ENCODE assay signal across 27 cellular contexts in genomic region chr15:37045241-37045640, GRCh38. TPM values are rescaled to one million over a fixed set of nuclear protein-coding genes. Genes with fewer than 3 reads are reported as not detected.
DNase-seq lines count a peak whose midpoint lies in the region; ATAC-seq and TF ChIP-seq lines count a peak whose summit lies in the region.
"Had no signal": no experiment of that assay in that cellular context is flagged by ENCODE, and none has a peak within 500 bp of the region (broad histone marks: within the 10 kb centered on the region; RNA-seq: fewer than 3 reads in every experiment).

No MANE protein-coding gene starts in this region.

- ATAC-seq in left cardiac atrium = no peak
- ATAC-seq: activated T-helper 17 cell treated with anti-CD3 and anti-CD28 coated beads, Interleukin-2, amount 50 U/mL, for 72 hours; left lobe of liver; natural killer cell had no signal

- DNase-seq in cardiac muscle cell (ENCODE audit: low read depth in 1 of 2, low spot score in 1 of 2) = no peak
- DNase-seq in left cardiac atrium = no peak
- DNase-seq in WERI-Rb-1 = no peak
- DNase-seq in type B pancreatic cell (ENCODE audit: extremely low spot score, unreplicated experiment) = no peak
- no peak for DNase-seq in GF-D8 (lab: John Stamatoyannopoulos, UW)
- DNase-seq in activated CD4-positive, CD25-positive, alpha-beta regulatory T cell treated with anti-CD3 and anti-CD28 coated beads, Interleukin-2, amount 50 U/mL, for 72 hours = no peak
- no peak for DNase-seq in NCI-H748 (lab: John Stamatoyannopoulos, UW; ENCODE audit: unreplicated experiment)
- DNase-seq: 8988T; activated CD4-positive, alpha-beta T cell treated with anti-CD3 and anti-CD28 coated beads, Interleukin-2, amount 50 U/mL, for 48 hours; activated CD4-positive, CD25-positive, alpha-beta regulatory T cell; activated CD8-positive, alpha-beta memory T cell treated with anti-CD3 and anti-CD28 coated beads, Interleukin-2, amount 50 U/mL, for 4 hours; CD4-positive, alpha-beta T cell; central memory CD4-positive, alpha-beta T cell; GOT3; heart right ventricle; immature natural killer cell; midbrain; natural killer cell; NCI-H2081 treated with DMSO at 0.1 percent for 48 hours; NCI-H446; SW 1271; T1000 had no signal

- no peaks in the 10 kb centered on the region for H3K27me3 Mint-ChIP-seq in type B pancreatic cell
- H3K27me3 Mint-ChIP-seq: activated naive CD4-positive, alpha-beta T cell treated with anti-CD3 and anti-CD28 coated beads, Interleukin-2, amount 50 U/mL, for 24 hours had no signal

- intact Hi-C loops in left cardiac atrium (cut with DNase I) = no loop called here

- peaks cover 41% of the 10 kb centered on the region for H3K36me3 Mint-ChIP-seq in type B pancreatic cell
- H3K36me3 Mint-ChIP-seq: activated naive CD4-positive, alpha-beta T cell treated with anti-CD3 and anti-CD28 coated beads, Interleukin-2, amount 50 U/mL, for 24 hours; immature natural killer cell; natural killer cell had no signal

- H3K36me3 ChIP-seq in cardiac muscle cell (peaks cover 58% of the 10 kb centered on the region), WERI-Rb-1 (peaks cover 53% of the 10 kb centered on the region), iPS-20b (ENCODE audit: insufficient read depth, low read depth, low read length) (no peaks in the 10 kb centered on the region)
- H3K36me3 ChIP-seq: upper lobe of left lung had no signal

- H3K9me3 ChIP-seq in cardiac muscle cell (ENCODE audit: low read depth) (no peaks in the 10 kb centered on the region), WERI-Rb-1 (ENCODE audit: severe bottlenecking) (no peaks in the 10 kb centered on the region), iPS-20b (ENCODE audit: insufficient read depth, low read depth, low read length) (no peaks in the 10 kb centered on the region)
- H3K9me3 ChIP-seq: heart right ventricle, upper lobe of left lung had no signal

- TF ChIP-seq CTCF in cardiac muscle cell (IDR thresholded peaks at IDR 0.05; ENCODE audit: low read depth, low read length) = no peak
- no peak for TF ChIP-seq CTCF in WERI-Rb-1 (IDR thresholded peaks at IDR 0.05; ENCODE audit: low read depth, low read length)
- TF ChIP-seq CTCF in type B pancreatic cell (conservative IDR thresholded peaks at IDR 0.05) = no peak

- no peaks in the 10 kb centered on the region for H3K9me3 Mint-ChIP-seq in type B pancreatic cell
- H3K9me3 Mint-ChIP-seq: activated naive CD4-positive, alpha-beta T cell treated with anti-CD3 and anti-CD28 coated beads, Interleukin-2, amount 50 U/mL, for 24 hours; activated T-helper 17 cell treated with anti-CD3 and anti-CD28 coated beads, Interleukin-2, amount 50 U/mL, for 72 hours; CD4-positive, alpha-beta T cell had no signal

- peak overlapping the region; percentile 60 for H3K27ac Mint-ChIP-seq in type B pancreatic cell
- H3K27ac Mint-ChIP-seq: activated naive CD4-positive, alpha-beta T cell treated with anti-CD3 and anti-CD28 coated beads, Interleukin-2, amount 50 U/mL, for 24 hours; activated T-helper 17 cell treated with anti-CD3 and anti-CD28 coated beads, Interleukin-2, amount 50 U/mL, for 72 hours; CD4-positive, alpha-beta T cell; immature natural killer cell; natural killer cell had no signal

- H3K4me1 Mint-ChIP-seq in type B pancreatic cell (ENCODE audit: unreplicated experiment) = peaks cover 41% of the 10 kb centered on the region
- H3K4me1 Mint-ChIP-seq: activated naive CD4-positive, alpha-beta T cell treated with anti-CD3 and anti-CD28 coated beads, Interleukin-2, amount 50 U/mL, for 24 hours; activated T-helper 17 cell treated with anti-CD3 and anti-CD28 coated beads, Interleukin-2, amount 50 U/mL, for 72 hours; immature natural killer cell; natural killer cell had no signal

- H3K4me3 ChIP-seq in cardiac muscle cell (no peak overlapping the region), WERI-Rb-1 (ENCODE audit: low read depth, low read length) (no peak overlapping the region), iPS-20b (ENCODE audit: low read length) (peak overlapping the region; percentile 53)
- H3K4me3 ChIP-seq: heart right ventricle, upper lobe of left lung had no signal

- H3K9ac ChIP-seq in iPS-20b (ENCODE audit: low read depth, low read length) = peak overlapping the region; percentile 46; the same call in 1 of the 2 replicates

- H3K4me1 ChIP-seq in cardiac muscle cell (ENCODE audit: low read depth) (peaks cover 47% of the 10 kb centered on the region), iPS-20b (ENCODE audit: insufficient read depth, low read length) (peaks cover 32% of the 10 kb centered on the region)

- peak overlapping the region; percentile 62 for H3K4me3 Mint-ChIP-seq in type B pancreatic cell
- H3K4me3 Mint-ChIP-seq: activated naive CD4-positive, alpha-beta T cell treated with anti-CD3 and anti-CD28 coated beads, Interleukin-2, amount 50 U/mL, for 24 hours; activated T-helper 17 cell treated with anti-CD3 and anti-CD28 coated beads, Interleukin-2, amount 50 U/mL, for 72 hours; CD4-positive, alpha-beta T cell; immature natural killer cell; natural killer cell had no signal

- peak overlapping the region; percentile 93 for H3K27ac ChIP-seq in cardiac muscle cell
- peak overlapping the region; percentile 65 for H3K27ac ChIP-seq in WERI-Rb-1
- peak overlapping the region; percentile 2 for H3K27ac ChIP-seq in iPS-20b (ENCODE audit: low read length)
- H3K27ac ChIP-seq: upper lobe of left lung had no signal

- H3K27me3 ChIP-seq in cardiac muscle cell = no peaks in the 10 kb centered on the region
- no peaks in the 10 kb centered on the region for H3K27me3 ChIP-seq in WERI-Rb-1 (ENCODE audit: insufficient read depth, low read depth, severe bottlenecking)
- no peaks in the 10 kb centered on the region for H3K27me3 ChIP-seq in iPS-20b (ENCODE audit: insufficient read depth, low read length)
- H3K27me3 ChIP-seq: heart right ventricle, upper lobe of left lung had no signal

RNA-seq across cellular contexts. Expression of gene MEIS2, which starts 55.1 kb away (rescaled TPM):
- total RNA-seq in cardiac muscle cell (326 and 432 TPM in 2 replicates), left cardiac atrium (10 to 100 TPM; 21.1 to 21.5 TPM), type B pancreatic cell (ENCODE audit: low replicate concordance) (152 and 211 TPM in 2 replicates)
- polyA plus RNA-seq in cardiac muscle cell = 224 and 249 TPM in 2 replicates
- total RNA-seq: activated T-helper 17 cell treated with anti-CD3 and anti-CD28 coated beads, Interleukin-2, amount 50 U/mL, for 72 hours; CD4-positive, alpha-beta T cell had no signal
- polyA plus RNA-seq: immature natural killer cell had no signal

Comparison
In these comparisons a context has a peak if more than half of its experiments do, and no peak if none do; other contexts are left out.
1. H3K27ac ChIP-seq: peak in every context shown above with its lines; median percentile 93 in cardiac muscle cell; 65 in WERI-Rb-1; 2 in iPS-20b.